In the genomic region with DNA sequence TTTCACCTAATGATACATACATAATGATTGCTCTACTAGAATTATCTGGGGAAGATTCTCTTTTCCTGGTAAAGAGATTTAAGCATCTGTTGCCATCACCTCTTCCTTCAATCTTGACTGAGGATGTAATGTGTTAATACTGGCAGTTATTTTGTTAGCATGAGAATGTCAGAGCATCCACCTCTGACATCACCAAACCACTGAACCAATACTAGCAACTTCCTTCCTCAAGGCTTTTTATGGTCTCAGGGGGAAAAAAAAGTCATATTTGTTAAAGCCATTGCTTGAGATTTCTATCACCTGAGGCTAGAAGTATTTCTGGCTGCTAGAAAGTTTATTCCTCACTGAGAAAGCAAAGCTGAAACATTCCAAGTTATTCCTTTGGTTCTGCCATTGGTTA, we compare ENCODE assay signal across 21 cellular contexts. TPM values are rescaled to one million over a fixed set of nuclear protein-coding genes. Genes with fewer than 3 reads are reported as not detected.
DNase-seq lines count a peak whose midpoint lies in the region; ATAC-seq and TF ChIP-seq lines count a peak whose summit lies in the region.
"Had no signal": no experiment of that assay in that cellular context is flagged by ENCODE, and none has a peak within 500 bp of the region (broad histone marks: within the 10 kb centered on the region; RNA-seq: fewer than 3 reads in every experiment).

No MANE protein-coding gene starts in this region.

- POLR2A ChIA-PET in CD8-positive, alpha-beta T cell (lab: Charles Lee): no interaction called here

- peaks cover 5% of the 10 kb centered on the region for H3K4me1 ChIP-seq in CD8-positive, alpha-beta T cell (ENCODE audit: insufficient read depth, low read length)

- H3K27ac ChIP-seq in CD8-positive, alpha-beta T cell (ENCODE audit: low read depth, low read length): no peak overlapping the region
- H3K27ac ChIP-seq: RWPE1 had no signal

- H3K27me3 Mint-ChIP-seq in CD8-positive, alpha-beta T cell (ENCODE audit: low read depth): peaks cover 2% of the 10 kb centered on the region

- CTCF ChIA-PET in CD8-positive, alpha-beta T cell (lab: Charles Lee): no interaction called here

- no peaks in the 10 kb centered on the region for H3K9me3 ChIP-seq in CD8-positive, alpha-beta T cell (ENCODE audit: low read length)

- no peaks in the 10 kb centered on the region for H3K9me3 Mint-ChIP-seq in CD8-positive, alpha-beta T cell

- H3K27me3 ChIP-seq in CD8-positive, alpha-beta T cell (ENCODE audit: insufficient read depth, low read length): no peaks in the 10 kb centered on the region

- no peak overlapping the region for H3K27ac Mint-ChIP-seq in CD8-positive, alpha-beta T cell
- H3K27ac Mint-ChIP-seq: HFFc6, T-cell had no signal

- intact Hi-C loops in CD8-positive, alpha-beta T cell (cut with DNase I, micrococcal nuclease): no loop called here

- DNase-seq in CD8-positive, alpha-beta T cell: no peak
- DNase-seq in NAMALWA (ENCODE audit: low spot score) (peak; percentile 3), renal cortical epithelial cell (ENCODE audit: low read depth) (peak; percentile 3), NCI-H1417 treated with DMSO at 0.1 percent for 48 hours (lab: John Stamatoyannopoulos, UW) (no peak)
- DNase-seq in central memory CD4-positive, alpha-beta T cell: peak; percentile 1
- DNase-seq: ACHN; CD4-positive, CD25-positive, alpha-beta regulatory T cell; DMS79; H7; HFFc6; NCI-H187; NCI-H2107; NCI-H510A; NCI-H748 treated with DMSO at 0.1 percent for 48 hours; PC-3; SIG-M5; T-cell had no signal

- peak; percentile 42 for ATAC-seq in CD8-positive, alpha-beta T cell
- ATAC-seq in HG02571 (IDR thresholded peaks at IDR 0.05; ENCODE audit: unreplicated experiment) (no peak), HG03139 (IDR thresholded peaks at IDR 0.05; ENCODE audit: unreplicated experiment) (no peak)
- ATAC-seq: PC-3, SK-N-SH treated with all-trans-retinoic acid at 6 μM for 48 hours had no signal

- no peaks in the 10 kb centered on the region for H3K36me3 Mint-ChIP-seq in CD8-positive, alpha-beta T cell
- H3K36me3 Mint-ChIP-seq: CD4-positive, CD25-positive, alpha-beta regulatory T cell; T-cell had no signal

- peaks cover 5% of the 10 kb centered on the region for H3K4me1 Mint-ChIP-seq in CD8-positive, alpha-beta T cell (ENCODE audit: low read depth)
- H3K4me1 Mint-ChIP-seq: CD4-positive, CD25-positive, alpha-beta regulatory T cell had no signal

- no peak overlapping the region for H3K4me3 Mint-ChIP-seq in CD8-positive, alpha-beta T cell
- H3K4me3 Mint-ChIP-seq: CD4-positive, CD25-positive, alpha-beta regulatory T cell; HFFc6; T-cell had no signal

- H3K4me3 ChIP-seq in CD8-positive, alpha-beta T cell (ENCODE audit: low read depth, low read length): no peak overlapping the region

- H3K36me3 ChIP-seq in CD8-positive, alpha-beta T cell (ENCODE audit: insufficient read depth, low read length): no peaks in the 10 kb centered on the region

- TF ChIP-seq CTCF in CD8-positive, alpha-beta T cell (IDR thresholded peaks at IDR 0.05): no peak

RNA-seq across cellular contexts. Expression of a gene that starts 48.5 kb away (rescaled TPM):
- total RNA-seq in CD8-positive, alpha-beta T cell: under 1 TPM; 0.53 to 0.65 TPM
- total RNA-seq in renal cortical epithelial cell: 8.7 and 10.7 TPM in 2 replicates

Comparison
In these comparisons a context has a peak if more than half of its experiments do, and no peak if none do; other contexts are left out.
1. DNase-seq: peak in NAMALWA (single experiment), central memory CD4-positive, alpha-beta T cell (single experiment) and renal cortical epithelial cell (single experiment); none in CD8-positive, alpha-beta T cell (0 of 7) and NCI-H1417 treated with DMSO at 0.1 percent for 48 hours (single experiment).